In the genomic region with DNA sequence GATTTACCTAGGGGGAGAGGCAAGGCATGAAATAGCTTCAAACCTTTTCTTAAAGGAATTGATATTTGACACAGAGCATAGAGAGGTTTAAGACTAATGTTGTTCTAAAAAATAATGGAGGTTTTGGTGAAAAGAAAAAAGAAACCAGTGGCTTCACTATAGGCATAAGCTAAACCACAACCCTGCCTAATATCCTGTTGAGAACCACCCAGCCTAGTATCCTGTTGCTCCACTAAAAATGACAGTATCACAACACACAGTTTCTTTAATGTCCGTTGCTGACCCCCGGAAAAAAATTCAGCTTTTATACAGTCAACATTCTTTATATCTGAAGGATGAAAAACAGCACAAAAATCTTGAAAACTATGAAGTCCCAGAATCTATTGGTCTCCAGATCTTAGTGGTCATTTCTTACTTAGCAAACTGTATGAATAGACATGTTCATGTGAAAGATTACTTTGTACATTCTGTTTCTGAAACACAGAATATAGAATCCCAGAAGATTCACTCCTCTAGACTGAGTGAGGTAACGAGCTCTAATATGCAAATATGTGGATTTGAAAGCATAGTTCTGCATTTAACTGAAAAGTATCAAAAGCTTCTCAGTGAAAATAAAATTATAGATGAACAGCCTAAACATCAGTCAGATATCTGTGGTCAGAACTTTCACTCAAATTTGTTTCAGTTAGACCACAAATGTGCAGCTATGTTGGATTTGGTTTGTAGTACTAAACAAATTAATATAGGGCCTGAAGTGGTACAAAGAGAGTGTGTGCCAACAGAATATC, we compare ENCODE assay signal across 10 cellular contexts.
DNase-seq lines count a peak whose midpoint lies in the region; ATAC-seq lines count a peak whose summit lies in the region.
"Had no signal": no experiment of that assay in that cellular context is flagged by ENCODE, and none has a peak within 500 bp of the region (broad histone marks: within the 10 kb centered on the region; RNA-seq: fewer than 3 reads in every experiment).

No MANE protein-coding gene starts in this region.

- peaks cover 6% of the 10 kb centered on the region for H3K36me3 Mint-ChIP-seq in central memory CD8-positive, alpha-beta T cell (ENCODE audit: insufficient read depth)

- no peaks in the 10 kb centered on the region for H3K27me3 Mint-ChIP-seq in central memory CD8-positive, alpha-beta T cell
- H3K27me3 Mint-ChIP-seq: dendritic cell treated with granulocyte-macrophage colony-stimulating factor and Interleukin-4, amounts not matched to agents 40 ng/mL and 50 ng/mL, for 4 days had no signal

- H3K4me3 Mint-ChIP-seq in central memory CD8-positive, alpha-beta T cell = peak overlapping the region; percentile 68
- H3K4me3 Mint-ChIP-seq: dendritic cell treated with granulocyte-macrophage colony-stimulating factor and Interleukin-4, amounts not matched to agents 40 ng/mL and 50 ng/mL, for 4 days had no signal

- H3K27ac Mint-ChIP-seq in central memory CD8-positive, alpha-beta T cell (ENCODE audit: low read depth) = peak overlapping the region; percentile 93
- H3K27ac Mint-ChIP-seq: dendritic cell treated with granulocyte-macrophage colony-stimulating factor and Interleukin-4, amounts not matched to agents 40 ng/mL and 50 ng/mL, for 4 days had no signal

- H3K4me1 Mint-ChIP-seq in central memory CD8-positive, alpha-beta T cell = peaks cover 56% of the 10 kb centered on the region

- ATAC-seq in GM18517 (IDR thresholded peaks at IDR 0.05; ENCODE audit: unreplicated experiment) = peak; percentile 69
- ATAC-seq in GM21423 (IDR thresholded peaks at IDR 0.05; ENCODE audit: unreplicated experiment) = peak; percentile 94
- peak; percentile 89 for ATAC-seq in HG03342 (IDR thresholded peaks at IDR 0.05; ENCODE audit: unreplicated experiment)
- peak; percentile 80 for ATAC-seq in central memory CD8-positive, alpha-beta T cell (replicated peaks; ENCODE audit: extremely low read depth, poor library complexity, severe bottlenecking)

- no peak for DNase-seq in central memory CD8-positive, alpha-beta T cell (ENCODE audit: low spot score in 2 of 2)
- DNase-seq in iPS-NIHi11 (ENCODE audit: low spot score) = no peak
- no peak for DNase-seq in stimulated activated CD8-positive, alpha-beta memory T cell treated with anti-CD3 and anti-CD28 coated beads, Interleukin-4, amount 100 ng/mL, for 48 hours
- no peak for DNase-seq in NCI-H2171 treated with DMSO at 0.1 percent for 48 hours (lab: John Stamatoyannopoulos, UW)
- no peak for DNase-seq in effector CD8-positive, alpha-beta T cell (lab: John Stamatoyannopoulos, UW)
- DNase-seq: islet precursor cell had no signal

- no peaks in the 10 kb centered on the region for H3K9me3 Mint-ChIP-seq in central memory CD8-positive, alpha-beta T cell
- H3K9me3 Mint-ChIP-seq: dendritic cell treated with granulocyte-macrophage colony-stimulating factor and Interleukin-4, amounts not matched to agents 40 ng/mL and 50 ng/mL, for 4 days had no signal
